19 cellular contexts compared by ENCODE assay signal in the genomic region with DNA sequence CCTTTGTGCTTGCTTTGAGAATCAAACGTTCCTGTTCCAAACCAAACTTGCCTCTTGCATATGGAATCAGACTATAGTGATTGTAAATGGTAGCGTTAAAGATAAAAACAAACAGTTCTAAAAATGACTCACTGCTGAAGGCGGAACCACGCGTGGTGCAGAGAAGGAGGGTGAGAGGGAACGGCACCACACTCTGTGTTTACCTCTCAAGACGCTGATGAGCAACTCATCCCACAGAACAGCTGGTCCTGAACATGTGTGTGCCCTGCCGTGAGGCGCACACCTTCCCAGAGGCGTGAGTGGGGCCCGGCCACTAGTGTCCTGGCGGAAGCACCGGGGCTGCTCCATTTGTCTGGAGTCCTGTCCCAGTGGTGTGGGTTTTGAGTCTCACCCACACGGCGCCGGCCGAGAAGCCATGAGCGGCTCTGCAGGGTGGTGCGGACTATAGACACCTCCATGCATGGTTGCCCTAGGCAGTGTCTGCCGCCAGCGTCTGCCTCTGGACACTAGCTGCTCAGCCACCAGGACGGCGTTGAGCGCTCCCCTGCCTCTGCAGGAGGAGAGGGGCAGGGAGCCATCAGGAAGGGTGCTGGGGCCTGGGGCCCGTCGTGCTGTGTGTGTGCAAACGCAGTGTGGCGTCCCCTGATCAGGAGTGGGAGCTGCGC. TPM values are rescaled to one million over a fixed set of nuclear protein-coding genes. Genes with fewer than 3 reads are reported as not detected.
DNase-seq lines count a peak whose midpoint lies in the region; ATAC-seq lines count a peak whose summit lies in the region.
"Had no signal": no experiment of that assay in that cellular context is flagged by ENCODE, and none has a peak within 500 bp of the region (broad histone marks: within the 10 kb centered on the region; RNA-seq: fewer than 3 reads in every experiment).

No MANE protein-coding gene starts in this region.

- H3K4me1 Mint-ChIP-seq in activated T-helper 1 cell treated with anti-CD3 and anti-CD28 coated beads, Interleukin-12 subunit alpha, Interleukin-12 subunit beta, Interleukin-2, Interleukin-4 antibody, amounts not matched to agents 30 ng/mL and 10 ng/mL and 1 ng/mL, durations not matched to agents 14 hours and 24 hours and 36 hours (ENCODE audit: low read depth): peaks cover 8% of the 10 kb centered on the region
- H3K4me1 Mint-ChIP-seq: CD14-positive monocyte had no signal

- H3K4me1 ChIP-seq in BLaER1: peaks cover 54% of the 10 kb centered on the region
- peaks cover 10% of the 10 kb centered on the region for H3K4me1 ChIP-seq in HAP-1

- intact Hi-C loops in activated T-helper 1 cell treated with anti-CD3 and anti-CD28 coated beads, Interleukin-12 subunit alpha, Interleukin-12 subunit beta, Interleukin-2, Interleukin-4 antibody, amounts not matched to agents 30 ng/mL and 10 ng/mL and 1 ng/mL, durations not matched to agents 14 hours and 24 hours and 36 hours (cut with micrococcal nuclease): loop anchor here (2.0 kb wide), 1 partner anchor 53 kb away; a partner anchor contains a TSS

- DNase-seq in activated CD4-positive, CD25-positive, alpha-beta regulatory T cell (lab: John Stamatoyannopoulos, UW): no peak
- DNase-seq in activated T-helper 1 cell treated with anti-CD3 and anti-CD28 coated beads, Interleukin-12 subunit alpha, Interleukin-12 subunit beta, Interleukin-2, Interleukin-4 antibody, amounts not matched to agents 30 ng/mL and 10 ng/mL and 1 ng/mL, durations not matched to agents 14 hours and 24 hours and 36 hours (ENCODE audit: low spot score): no peak
- DNase-seq in left lobe of liver (ENCODE audit: low spot score): no peak
- DNase-seq in HAP-1 (ENCODE audit: low spot score in 2 of 2): no peak
- DNase-seq in NCI-H748 (lab: John Stamatoyannopoulos, UW; ENCODE audit: unreplicated experiment): no peak
- DNase-seq in superior temporal gyrus (ENCODE audit: extremely low spot score): no peak
- DNase-seq: 8988T; central memory CD4-positive, alpha-beta T cell; DMS153; HCEC 1CT; midbrain; NCI-H1694 treated with DMSO at 0.1 percent for 48 hours had no signal

- H3K36me3 Mint-ChIP-seq in activated T-helper 1 cell treated with anti-CD3 and anti-CD28 coated beads, Interleukin-12 subunit alpha, Interleukin-12 subunit beta, Interleukin-2, Interleukin-4 antibody, amounts not matched to agents 30 ng/mL and 10 ng/mL and 1 ng/mL, durations not matched to agents 14 hours and 24 hours and 36 hours (ENCODE audit: low read depth): peaks cover 27% of the 10 kb centered on the region
- H3K36me3 Mint-ChIP-seq: type B pancreatic cell had no signal

- 0 out of 2 replicates have a peak overlapping the region, but pooled peaks have one; percentile 7 for H3K9ac ChIP-seq in BLaER1

- peak overlapping the region; percentile 36; the same call in 1 of the 2 replicates for H3K4me2 ChIP-seq in BLaER1

- in situ Hi-C loops in HAP-1 (cut with MboI; ENCODE audit: low sequenced_read_pairs): no loop called here

- H3K9me3 Mint-ChIP-seq in activated T-helper 1 cell treated with anti-CD3 and anti-CD28 coated beads, Interleukin-12 subunit alpha, Interleukin-12 subunit beta, Interleukin-2, Interleukin-4 antibody, amounts not matched to agents 30 ng/mL and 10 ng/mL and 1 ng/mL, durations not matched to agents 14 hours and 24 hours and 36 hours: no peaks in the 10 kb centered on the region
- H3K9me3 Mint-ChIP-seq: CD14-positive monocyte, type B pancreatic cell had no signal

- peaks cover 80% of the 10 kb centered on the region for H3K36me3 ChIP-seq in BLaER1
- H3K36me3 ChIP-seq in HAP-1 (replicated peaks): peaks cover 20% of the 10 kb centered on the region
- H3K36me3 ChIP-seq: SJSA1 had no signal

- H3K27ac ChIP-seq in BLaER1: no peak overlapping the region; the same call in 1 of the 2 replicates
- H3K27ac ChIP-seq: SJSA1 had no signal

- ATAC-seq in activated CD4-positive, CD25-positive, alpha-beta regulatory T cell treated with anti-CD3 and anti-CD28 coated beads, Interleukin-2, amount 50 U/mL, for 24 hours: peak; percentile 64 to 66
- peak; percentile 17 for ATAC-seq in left lobe of liver
- ATAC-seq: sciatic nerve had no signal

- peak overlapping the region; percentile 31 for H3K27ac Mint-ChIP-seq in activated T-helper 1 cell treated with anti-CD3 and anti-CD28 coated beads, Interleukin-12 subunit alpha, Interleukin-12 subunit beta, Interleukin-2, Interleukin-4 antibody, amounts not matched to agents 30 ng/mL and 10 ng/mL and 1 ng/mL, durations not matched to agents 14 hours and 24 hours and 36 hours
- H3K27ac Mint-ChIP-seq: activated naive CD8-positive, alpha-beta T cell; CD14-positive monocyte; type B pancreatic cell had no signal

- no peak overlapping the region for H3K4me3 Mint-ChIP-seq in activated T-helper 1 cell treated with anti-CD3 and anti-CD28 coated beads, Interleukin-12 subunit alpha, Interleukin-12 subunit beta, Interleukin-2, Interleukin-4 antibody, amounts not matched to agents 30 ng/mL and 10 ng/mL and 1 ng/mL, durations not matched to agents 14 hours and 24 hours and 36 hours
- H3K4me3 Mint-ChIP-seq: activated naive CD8-positive, alpha-beta T cell; CD14-positive monocyte; type B pancreatic cell had no signal

- H3K9me3 ChIP-seq in BLaER1: no peaks in the 10 kb centered on the region
- H3K9me3 ChIP-seq in HAP-1: no peaks in the 10 kb centered on the region
- H3K9me3 ChIP-seq: SJSA1 had no signal

- H4K20me1 ChIP-seq in BLaER1: peaks cover 77% of the 10 kb centered on the region

- H3K27me3 ChIP-seq in BLaER1: no peaks in the 10 kb centered on the region
- H3K27me3 ChIP-seq in HAP-1 (ENCODE audit: low read depth): no peaks in the 10 kb centered on the region
- H3K27me3 ChIP-seq: SJSA1 had no signal

- H3K27me3 Mint-ChIP-seq in activated T-helper 1 cell treated with anti-CD3 and anti-CD28 coated beads, Interleukin-12 subunit alpha, Interleukin-12 subunit beta, Interleukin-2, Interleukin-4 antibody, amounts not matched to agents 30 ng/mL and 10 ng/mL and 1 ng/mL, durations not matched to agents 14 hours and 24 hours and 36 hours (ENCODE audit: insufficient read depth): no peaks in the 10 kb centered on the region
- H3K27me3 Mint-ChIP-seq: activated naive CD8-positive, alpha-beta T cell; type B pancreatic cell had no signal

- H3K4me3 ChIP-seq in BLaER1 (no peak overlapping the region), HAP-1 (no peak overlapping the region)
- H3K4me3 ChIP-seq: SJSA1 had no signal

RNA-seq across cellular contexts. Expression of a gene that starts 52.1 kb away (rescaled TPM):
- total RNA-seq in activated T-helper 1 cell treated with anti-CD3 and anti-CD28 coated beads, Interleukin-12 subunit alpha, Interleukin-12 subunit beta, Interleukin-2, Interleukin-4 antibody, amounts not matched to agents 30 ng/mL and 10 ng/mL and 1 ng/mL, durations not matched to agents 14 hours and 24 hours and 36 hours: 102 and 103 TPM in 2 replicates
- 4.5 TPM for total RNA-seq in left lobe of liver

Comparison
In these comparisons a context has a peak if more than half of its experiments do, and no peak if none do; other contexts are left out.
1. RNA of a gene that starts 52.1 kb away (total RNA-seq): 102 to 103 TPM in activated T-helper 1 cell treated with anti-CD3 and anti-CD28 coated beads, Interleukin-12 subunit alpha, Interleukin-12 subunit beta, Interleukin-2, Interleukin-4 antibody, amounts not matched to agents 30 ng/mL and 10 ng/mL and 1 ng/mL, durations not matched to agents 14 hours and 24 hours and 36 hours; 4.5 TPM in left lobe of liver (single experiment); every median in the first group is over 10 times any median in the second.